8 cellular contexts compared by ENCODE assay signal in the genomic region with DNA sequence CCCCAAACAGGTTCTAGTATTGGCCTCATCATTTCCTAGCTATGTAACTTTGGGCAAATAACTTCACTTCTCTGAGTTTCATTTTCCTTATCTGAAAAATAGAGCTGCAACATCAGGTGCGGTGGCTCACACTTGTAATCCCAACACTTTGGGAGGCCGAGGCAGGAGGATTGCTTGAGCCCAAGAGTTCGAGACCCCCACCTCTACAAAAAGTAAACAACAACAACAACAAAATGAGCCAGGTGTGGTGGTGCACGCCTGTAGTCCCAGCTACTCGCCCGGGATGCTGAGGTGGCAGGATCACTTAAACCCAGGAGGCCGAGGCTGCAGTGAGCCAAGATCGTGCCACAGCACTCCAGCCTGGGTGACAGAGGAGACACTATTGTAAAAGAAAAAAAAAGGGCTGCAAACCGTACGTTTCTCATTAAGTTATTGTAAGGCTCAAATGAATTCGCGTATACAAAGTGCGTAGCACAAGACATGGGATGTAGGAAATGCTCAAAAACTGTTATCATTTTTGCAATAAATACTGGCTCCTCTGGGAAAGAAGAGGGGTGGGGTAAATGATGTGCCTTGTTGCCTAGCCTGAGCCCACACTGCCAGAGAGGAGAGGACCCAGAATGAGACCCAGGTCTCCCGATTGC. TPM values are rescaled to one million over a fixed set of nuclear protein-coding genes. Genes with fewer than 3 reads are reported as not detected.
DNase-seq lines count a peak whose midpoint lies in the region; ATAC-seq and TF ChIP-seq lines count a peak whose summit lies in the region.

No MANE protein-coding gene starts in this region.

- no peaks in the 10 kb centered on the region for H3K9me3 ChIP-seq in SU-DHL-6 (ENCODE audit: insufficient read depth, low read length)
- H3K9me3 ChIP-seq in gastrocnemius medialis = no peaks in the 10 kb centered on the region

- H3K27me3 ChIP-seq in SU-DHL-6 (ENCODE audit: low read length) (no peaks in the 10 kb centered on the region), gastrocnemius medialis (no peaks in the 10 kb centered on the region)

- peaks cover 20% of the 10 kb centered on the region for H3F3A ChIP-seq in SU-DHL-6 (ENCODE audit: insufficient read depth)

- TF ChIP-seq CTCF in SU-DHL-6 (IDR thresholded peaks at IDR 0.05; ENCODE audit: insufficient read depth, low read length, poor library complexity, severe bottlenecking) = no peak
- TF ChIP-seq CTCF in foreskin fibroblast (IDR thresholded peaks at IDR 0.05; ENCODE audit: low read depth, low read length) = no peak
- no peak for TF ChIP-seq CTCF in gastrocnemius medialis (IDR thresholded peaks at IDR 0.05 in 4 of 5, conservative IDR thresholded peaks at IDR 0.05 in 1 of 5)

- H3K4me1 ChIP-seq in gastrocnemius medialis = peaks cover 22 to 29% of the 10 kb centered on the region in 2 donors

- intact Hi-C loops in gastrocnemius medialis (cut with DNase I; ENCODE audit: low total_unique reads) = loop anchor here (10.0 kb wide), 1 partner anchor 237 kb away; a partner anchor contains a TSS

- H3K9ac ChIP-seq in SU-DHL-6 (ENCODE audit: low read length) = peak overlapping the region; percentile 74

- H3K36me3 ChIP-seq in SU-DHL-6 (ENCODE audit: low read length) (no peaks in the 10 kb centered on the region), gastrocnemius medialis (no peaks in the 10 kb centered on the region)

- ATAC-seq in gastrocnemius medialis = no peak
- ATAC-seq in HG02610 (IDR thresholded peaks at IDR 0.05; ENCODE audit: unreplicated experiment) = no peak
- ATAC-seq in HG03457 (IDR thresholded peaks at IDR 0.05; ENCODE audit: unreplicated experiment) = no peak

- peaks cover 24% of the 10 kb centered on the region for H3K79me2 ChIP-seq in SU-DHL-6 (ENCODE audit: insufficient read depth, low read length)

- no peaks in the 10 kb centered on the region for H4K20me1 ChIP-seq in SU-DHL-6 (ENCODE audit: low read depth, low read length)

- H3K9me2 ChIP-seq in SU-DHL-6 (replicated peaks; ENCODE audit: insufficient read depth, low read length) = no peaks in the 10 kb centered on the region

- H3K4me2 ChIP-seq in SU-DHL-6 (ENCODE audit: low read depth, low read length, poor library complexity, severe bottlenecking) = peak overlapping the region; percentile 73

- H3K4me3 ChIP-seq in GM08714 (ENCODE audit: low read length) (peak overlapping the region; percentile 77), SU-DHL-6 (ENCODE audit: insufficient read depth, low read length, poor library complexity, severe bottlenecking) (peak overlapping the region; percentile 57), foreskin fibroblast (ENCODE audit: low read depth in 1 of 2, low read length in 2 of 2) (peak overlapping the region; percentile 64 to 84), gastrocnemius medialis (peak overlapping the region; percentile 75 to 95 (median 81))

- no peak for DNase-seq in foreskin fibroblast
- DNase-seq in gastrocnemius medialis = no peak
- no peak for DNase-seq in A172 (ENCODE audit: low spot score)
- no peak for DNase-seq in NCI-H1048 (lab: John Stamatoyannopoulos, UW)

- H3K27ac ChIP-seq in SU-DHL-6 (ENCODE audit: low read depth, low read length) (no peak overlapping the region), gastrocnemius medialis (peak overlapping the region in 3 of 4 donors; percentile 62 to 69 (median 65))

- no peak for TF ChIP-seq POLR2A in gastrocnemius medialis (IDR thresholded peaks at IDR 0.05)

- H2AFZ ChIP-seq in SU-DHL-6 (ENCODE audit: low read depth, low read length, severe bottlenecking) = no peak overlapping the region

- in situ Hi-C loops in gastrocnemius medialis (cut with MboI; ENCODE audit: low sequenced_read_pairs in 4 of 4) = no loop called here

RNA-seq across cellular contexts. Expression of a gene that starts 0.9 kb away (rescaled TPM):
- total RNA-seq in gastrocnemius medialis = 10 to 100 TPM in 1 of 4 donors, 1 to 10 TPM in 3; 3.0 to 22.8 (median 8.0) TPM
- 12.9 and 18.3 TPM in 2 replicates for total RNA-seq in A172 (2014; rRNA removed; shearing (Covaris generic))

RNA-seq across cellular contexts. Expression of a gene that starts 48.2 kb away (rescaled TPM):
- total RNA-seq in gastrocnemius medialis = 10 to 100 TPM; 19.0 to 29.3 (median 20.5) TPM
- 131 and 155 TPM in 2 replicates for total RNA-seq in A172 (2014; rRNA removed; shearing (Covaris generic))

RNA-seq across cellular contexts. Expression of a gene that starts 51.3 kb away (rescaled TPM):
- total RNA-seq in gastrocnemius medialis = 10 to 100 TPM; 23.4 to 32.1 (median 23.6) TPM
- total RNA-seq in A172 (2014; rRNA removed; shearing (Covaris generic)) = 30.2 and 30.3 TPM in 2 replicates
